29 cellular contexts compared by ENCODE assay signal in genomic region chr17:3928394-3928793, GRCh38. TPM values are rescaled to one million over a fixed set of nuclear protein-coding genes. Genes with fewer than 3 reads are reported as not detected.
"Had no signal": no experiment of that assay in that cellular context is flagged by ENCODE, and none has a peak within 500 bp of the region (broad histone marks: within the 10 kb centered on the region; RNA-seq: fewer than 3 reads in every experiment).

No MANE protein-coding gene starts in this region.

- H3K27ac ChIP-seq: hepatocyte, neural progenitor cell, ovary, psoas muscle, right atrium auricular region, transverse colon, uterus had no signal

- H3K4me3 ChIP-seq: coronary artery, esophagus muscularis mucosa, hepatocyte, neural progenitor cell, ovary, psoas muscle, right atrium auricular region, transverse colon, uterus had no signal

- H3K27me3 ChIP-seq: esophagus muscularis mucosa, hepatocyte, neural progenitor cell, ovary, right atrium auricular region, transverse colon, uterus had no signal

- H3K27ac Mint-ChIP-seq: activated naive CD4-positive, alpha-beta T cell treated with anti-CD3 and anti-CD28 coated beads for 36 hours; activated naive CD8-positive, alpha-beta T cell treated with anti-CD3 and anti-CD28 coated beads, Interleukin-2, amount 10 ng/mL, durations not matched to agents 7 days and 5 days; T-helper 17 cell had no signal

- H3K27me3 Mint-ChIP-seq: activated naive CD8-positive, alpha-beta T cell treated with anti-CD3 and anti-CD28 coated beads, Interleukin-2, amount 10 ng/mL, durations not matched to agents 7 days and 5 days; naive thymus-derived CD8-positive, alpha-beta T cell; stimulated activated naive CD8-positive, alpha-beta T cell treated with anti-CD3 and anti-CD28 coated beads, Interleukin-15, amount 100 ng/mL, for 72 hours; T-helper 17 cell had no signal

- H3K9me3 ChIP-seq: esophagus muscularis mucosa, ovary, psoas muscle, right atrium auricular region, transverse colon, uterus had no signal

- H3K4me1 ChIP-seq: neural progenitor cell, psoas muscle, uterus had no signal

- H3K9ac ChIP-seq: neural progenitor cell had no signal

- H3K4me1 Mint-ChIP-seq: activated naive CD8-positive, alpha-beta T cell treated with anti-CD3 and anti-CD28 coated beads, Interleukin-2, amount 10 ng/mL, durations not matched to agents 7 days and 5 days; stimulated activated naive CD8-positive, alpha-beta T cell treated with anti-CD3 and anti-CD28 coated beads, Interleukin-15, amount 100 ng/mL, for 72 hours had no signal

- H3K36me3 ChIP-seq: neural progenitor cell, ovary, right atrium auricular region, transverse colon, uterus had no signal

- DNase-seq: activated CD4-positive, alpha-beta T cell treated with anti-CD3 and anti-CD28 coated beads for 4 hours; activated CD4-positive, alpha-beta T cell treated with anti-CD3 and anti-CD28 coated beads, Interleukin-2, amount 50 U/mL, for 48 hours; activated CD4-positive, CD25-positive, alpha-beta regulatory T cell; activated CD8-positive, alpha-beta memory T cell treated with anti-CD3 and anti-CD28 coated beads, Interleukin-2, amount 50 U/mL, for 48 hours; activated effector memory CD4-positive, alpha-beta T cell treated with Interleukin-2 at 50 U/mL for 16 hours; activated naive CD4-positive, alpha-beta T cell treated with anti-CD3 and anti-CD28 coated beads for 36 hours; activated naive CD8-positive, alpha-beta T cell treated with anti-CD3 and anti-CD28 coated beads, Interleukin-2, amount 10 ng/mL, durations not matched to agents 7 days and 5 days; activated T-cell treated with anti-CD3 and anti-CD28 coated beads, Interleukin-2, amount 50 U/mL, for 4 hours; amniotic stem cell; cerebellar nuclear complex; glutamatergic neuron; naive thymus-derived CD8-positive, alpha-beta T cell; ovary; psoas muscle; stimulated activated CD4-positive, alpha-beta T cell treated with anti-CD3 and anti-CD28 coated beads, Interleukin-12 subunit alpha, Interleukin-12 subunit beta, amount 100 ng/mL, for 4 hours; stimulated activated CD4-positive, alpha-beta T cell treated with anti-CD3 and anti-CD28 coated beads, Interleukin-4, amount 100 ng/mL, for 4 hours; stimulated activated naive CD8-positive, alpha-beta T cell treated with anti-CD3 and anti-CD28 coated beads, Interleukin-15, amount 100 ng/mL, for 72 hours; T-helper 17 cell; transverse colon; uterus had no signal

- H3K4me3 Mint-ChIP-seq: activated naive CD4-positive, alpha-beta T cell treated with anti-CD3 and anti-CD28 coated beads for 36 hours; activated naive CD8-positive, alpha-beta T cell treated with anti-CD3 and anti-CD28 coated beads, Interleukin-2, amount 10 ng/mL, durations not matched to agents 7 days and 5 days; activated T-cell treated with anti-CD3 and anti-CD28 coated beads, Interleukin-2, amount 50 U/mL, for 4 hours; naive thymus-derived CD8-positive, alpha-beta T cell; neural progenitor cell; stimulated activated naive CD8-positive, alpha-beta T cell treated with anti-CD3 and anti-CD28 coated beads, Interleukin-15, amount 100 ng/mL, for 72 hours; T-helper 17 cell had no signal

- H3K9me3 Mint-ChIP-seq: activated naive CD4-positive, alpha-beta T cell treated with anti-CD3 and anti-CD28 coated beads for 36 hours; activated naive CD8-positive, alpha-beta T cell treated with anti-CD3 and anti-CD28 coated beads, Interleukin-2, amount 10 ng/mL, durations not matched to agents 7 days and 5 days; activated T-cell treated with anti-CD3 and anti-CD28 coated beads, Interleukin-2, amount 50 U/mL, for 4 hours; naive thymus-derived CD8-positive, alpha-beta T cell; neural progenitor cell; stimulated activated naive CD8-positive, alpha-beta T cell treated with anti-CD3 and anti-CD28 coated beads, Interleukin-15, amount 100 ng/mL, for 72 hours had no signal

- H3K4me2 ChIP-seq: hepatocyte, neural progenitor cell had no signal

- ATAC-seq: activated T-cell treated with anti-CD3 and anti-CD28 coated beads, Interleukin-2, amount 50 U/mL, for 4 hours; naive thymus-derived CD8-positive, alpha-beta T cell; psoas muscle; stimulated activated naive CD8-positive, alpha-beta T cell treated with anti-CD3 and anti-CD28 coated beads, Interleukin-15, amount 100 ng/mL, for 72 hours; T-helper 17 cell had no signal

- H3K36me3 Mint-ChIP-seq: neural progenitor cell had no signal

RNA-seq across cellular contexts. Expression of gene P2RX1, which starts 12.1 kb away (rescaled TPM):
- total RNA-seq: activated CD8-positive, alpha-beta memory T cell treated with anti-CD3 and anti-CD28 coated beads for 36 hours; bronchial epithelial cell; frontal cortex; lung microvascular endothelial cell had no signal
- polyA plus RNA-seq: naive thymus-derived CD8-positive, alpha-beta T cell had no signal
